1 cellular context compared by ENCODE assay signal in genomic region chr3:71183544-71183943, GRCh38.
TF ChIP-seq lines count a peak whose summit lies in the region.

No MANE protein-coding gene starts in this region.

TF ChIP-seq in SK-N-SH, 30 proteins besides CTCF, POLR2A, EP300 and RAD21 (continued from another document):
- no peak for TF ChIP-seq USF1 (IDR thresholded peaks at IDR 0.05; ENCODE audit: borderline replicate concordance, low read depth)
- no peak for TF ChIP-seq NRF1 (IDR thresholded peaks at IDR 0.05; ENCODE audit: low read depth, low read length)
- TF ChIP-seq JUND (IDR thresholded peaks at IDR 0.05) = no peak
- TF ChIP-seq CHD2 (IDR thresholded peaks at IDR 0.05; ENCODE audit: low read length, partially characterized antibody) = no peak
- TF ChIP-seq SIN3A (IDR thresholded peaks at IDR 0.05; ENCODE audit: borderline replicate concordance, low read depth, low read length) = no peak
